In genomic region chr4:159071178-159071968, GRCh38 we compare ENCODE assay signal across 1 cellular context.
TF ChIP-seq lines count a peak whose summit lies in the region.

No MANE protein-coding gene starts in this region.

TF ChIP-seq in HepG2, 621 proteins besides CTCF, POLR2A, EP300 and RAD21 (continued from another document and continues in another):
- no peak for TF ChIP-seq ZNF446 (CRISPR knock-in tag; IDR thresholded peaks at IDR 0.05)
- no peak for TF ChIP-seq ZNF574 (CRISPR knock-in tag; IDR thresholded peaks at IDR 0.05)
- TF ChIP-seq KMT2A (CRISPR knock-in tag; IDR thresholded peaks at IDR 0.05): no peak
- no peak for TF ChIP-seq EED (CRISPR knock-in tag; IDR thresholded peaks at IDR 0.05)
- no peak for TF ChIP-seq JARID2 (CRISPR knock-in tag; IDR thresholded peaks at IDR 0.05; ENCODE audit: insufficient replicate concordance)
- no peak for TF ChIP-seq AKAP8 (CRISPR knock-in tag; IDR thresholded peaks at IDR 0.05)
- TF ChIP-seq MAFF (IDR thresholded peaks at IDR 0.05; ENCODE audit: low read depth, low read length): no peak
- TF ChIP-seq CEBPB (IDR thresholded peaks at IDR 0.05; ENCODE audit: borderline replicate concordance, low read depth, low read length): peak; percentile 55
- TF ChIP-seq ZNF646 (CRISPR knock-in tag; IDR thresholded peaks at IDR 0.05): no peak
- peak; percentile 90 for TF ChIP-seq ZNF7 (CRISPR knock-in tag; IDR thresholded peaks at IDR 0.05)
- no peak for TF ChIP-seq ZFP91 (CRISPR knock-in tag; IDR thresholded peaks at IDR 0.05; ENCODE audit: borderline replicate concordance)
- no peak for TF ChIP-seq ZSCAN9 (CRISPR knock-in tag; IDR thresholded peaks at IDR 0.05; ENCODE audit: borderline replicate concordance)
- TF ChIP-seq GTF3A (CRISPR knock-in tag; conservative IDR thresholded peaks at IDR 0.05): no peak
- TF ChIP-seq PLRG1 (conservative IDR thresholded peaks at IDR 0.05): no peak
- TF ChIP-seq ZBTB2 (CRISPR knock-in tag; IDR thresholded peaks at IDR 0.05; ENCODE audit: low read depth): no peak
- TF ChIP-seq MLXIP (CRISPR knock-in tag; IDR thresholded peaks at IDR 0.05; ENCODE audit: borderline replicate concordance): no peak
- TF ChIP-seq YEATS4 (CRISPR knock-in tag; IDR thresholded peaks at IDR 0.05; ENCODE audit: borderline replicate concordance): no peak
- no peak for TF ChIP-seq MLX (CRISPR knock-in tag; IDR thresholded peaks at IDR 0.05)
- 0 out of 2 replicates have a peak, but pooled peaks have one; percentile 16 for TF ChIP-seq ZGPAT (CRISPR knock-in tag; IDR thresholded peaks at IDR 0.05)
- TF ChIP-seq SIX4 (CRISPR knock-in tag; IDR thresholded peaks at IDR 0.05): no peak
- TF ChIP-seq ETV5 (CRISPR knock-in tag; IDR thresholded peaks at IDR 0.05; ENCODE audit: borderline replicate concordance): peak; percentile 65; the same call in 1 of the 2 replicates
- no peak for TF ChIP-seq SOX13 (IDR thresholded peaks at IDR 0.05)
- no peak for TF ChIP-seq SOX13 (CRISPR knock-in tag; conservative IDR thresholded peaks at IDR 0.05 in 1 of 2, IDR thresholded peaks at IDR 0.05 in 1 of 2)
- TF ChIP-seq FOSL2 (CRISPR knock-in tag; IDR thresholded peaks at IDR 0.05): peak; percentile 80
- TF ChIP-seq ARID5B (CRISPR knock-in tag; IDR thresholded peaks at IDR 0.05): peak; percentile 51; the same call in 1 of the 2 replicates
- peak; percentile 23; the same call in 1 of the 2 replicates for TF ChIP-seq CEBPG (CRISPR knock-in tag; IDR thresholded peaks at IDR 0.05)
- no peak for TF ChIP-seq ZNF576 (CRISPR knock-in tag; IDR thresholded peaks at IDR 0.05)
- TF ChIP-seq FOSL1 (CRISPR knock-in tag; IDR thresholded peaks at IDR 0.05; ENCODE audit: borderline replicate concordance): peak; percentile 37; the same call in 1 of the 2 replicates
- peak; percentile 61 for TF ChIP-seq ELF3 (CRISPR knock-in tag; IDR thresholded peaks at IDR 0.05)
- peak; percentile 22; the same call in 1 of the 2 replicates for TF ChIP-seq HOMEZ (CRISPR knock-in tag; IDR thresholded peaks at IDR 0.05; ENCODE audit: low read depth)
- TF ChIP-seq SOX5 (CRISPR knock-in tag; IDR thresholded peaks at IDR 0.05; ENCODE audit: borderline replicate concordance): peak; percentile 26; the same call in 1 of the 2 replicates
- TF ChIP-seq FOXA3 (CRISPR knock-in tag; IDR thresholded peaks at IDR 0.05): peak; percentile 21; the same call in 1 of the 2 replicates
